In the genomic region with DNA sequence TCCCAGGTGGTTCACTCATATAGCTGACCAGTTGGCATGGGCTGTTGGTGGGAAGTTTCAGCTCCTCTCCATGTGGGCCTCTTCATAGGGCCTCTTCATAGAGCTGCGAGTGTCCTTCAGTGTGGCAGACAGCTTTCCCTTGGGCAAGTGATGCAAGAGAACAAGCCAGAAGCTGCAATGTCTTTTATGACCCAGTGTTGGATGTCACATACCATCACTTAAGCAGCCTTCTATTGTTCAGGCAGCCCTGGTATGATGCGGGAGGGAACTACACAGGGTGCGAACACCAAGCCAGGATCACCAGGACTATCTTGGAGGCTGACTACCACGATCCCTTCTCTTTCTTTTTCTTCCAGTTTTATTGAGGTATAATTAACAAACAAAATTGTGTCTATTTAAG, we compare ENCODE assay signal across 23 cellular contexts.
"Had no signal": no experiment of that assay in that cellular context is flagged by ENCODE, and none has a peak within 500 bp of the region (broad histone marks: within the 10 kb centered on the region; RNA-seq: fewer than 3 reads in every experiment).

No MANE protein-coding gene starts in this region.

- H3K27me3 ChIP-seq: colonic mucosa, gastrocnemius medialis had no signal

- H3K9me3 ChIP-seq: colonic mucosa, esophagus squamous epithelium, gastrocnemius medialis, left lung, lower lobe of right lung had no signal

- H3K36me3 ChIP-seq: colonic mucosa, esophagus squamous epithelium, gastrocnemius medialis, heart right ventricle, left lung, lower lobe of right lung had no signal

- H3K27ac ChIP-seq: colonic mucosa, epithelial cell of prostate, esophagus squamous epithelium, gastrocnemius medialis, heart right ventricle, left lung, lower lobe of right lung had no signal

- H3K4me3 ChIP-seq: colonic mucosa, esophagus squamous epithelium, gastrocnemius medialis, heart right ventricle, left lung, lower lobe of right lung had no signal

- H3K4me1 ChIP-seq: colonic mucosa, gastrocnemius medialis had no signal

- DNase-seq: colonic mucosa; cortex of kidney; effector CD8-positive, alpha-beta T cell; effector memory CD8-positive, alpha-beta T cell; endodermal cell; erythroblast; esophagus squamous epithelium; foreskin fibroblast; foreskin melanocyte; gastrocnemius medialis; glutamatergic neuron; head of caudate nucleus; heart right ventricle; hippocampal formation; left cardiac atrium; left lung; left ventricle myocardium superior; lower lobe of right lung; mesenchymal stem cell; midbrain; naive thymus-derived CD4-positive, alpha-beta T cell had no signal

- ATAC-seq: effector memory CD8-positive, alpha-beta T cell; esophagus mucosa; gastrocnemius medialis; heart right ventricle; left cardiac atrium; left lung; left ventricle myocardium superior; lower lobe of right lung; naive thymus-derived CD4-positive, alpha-beta T cell had no signal
